1 cellular context compared by ENCODE assay signal in the genomic region with DNA sequence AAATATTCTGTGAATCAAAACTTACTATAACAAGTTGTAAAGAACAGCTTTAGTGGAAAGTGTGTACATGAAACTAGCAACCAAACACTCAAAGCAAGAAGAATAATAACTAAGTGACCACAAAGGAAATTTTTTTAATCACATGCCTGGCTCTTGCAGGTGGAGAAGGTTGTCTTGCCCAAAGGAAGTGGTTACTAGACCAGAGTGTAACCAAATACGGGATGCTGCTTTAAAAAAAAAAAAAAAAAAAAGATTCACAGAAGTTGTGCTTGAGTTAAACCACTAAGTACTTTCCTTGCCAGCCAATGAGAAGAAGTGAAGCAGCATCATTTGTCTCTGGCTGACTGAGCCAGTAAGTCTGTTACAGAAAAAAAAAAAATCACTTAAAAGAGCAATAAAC.
TF ChIP-seq lines count a peak whose summit lies in the region.

No MANE protein-coding gene starts in this region.

TF ChIP-seq in GM23338, 12 proteins besides CTCF, POLR2A, EP300 and RAD21 (continued from another document):
- TF ChIP-seq, protein P1, sequence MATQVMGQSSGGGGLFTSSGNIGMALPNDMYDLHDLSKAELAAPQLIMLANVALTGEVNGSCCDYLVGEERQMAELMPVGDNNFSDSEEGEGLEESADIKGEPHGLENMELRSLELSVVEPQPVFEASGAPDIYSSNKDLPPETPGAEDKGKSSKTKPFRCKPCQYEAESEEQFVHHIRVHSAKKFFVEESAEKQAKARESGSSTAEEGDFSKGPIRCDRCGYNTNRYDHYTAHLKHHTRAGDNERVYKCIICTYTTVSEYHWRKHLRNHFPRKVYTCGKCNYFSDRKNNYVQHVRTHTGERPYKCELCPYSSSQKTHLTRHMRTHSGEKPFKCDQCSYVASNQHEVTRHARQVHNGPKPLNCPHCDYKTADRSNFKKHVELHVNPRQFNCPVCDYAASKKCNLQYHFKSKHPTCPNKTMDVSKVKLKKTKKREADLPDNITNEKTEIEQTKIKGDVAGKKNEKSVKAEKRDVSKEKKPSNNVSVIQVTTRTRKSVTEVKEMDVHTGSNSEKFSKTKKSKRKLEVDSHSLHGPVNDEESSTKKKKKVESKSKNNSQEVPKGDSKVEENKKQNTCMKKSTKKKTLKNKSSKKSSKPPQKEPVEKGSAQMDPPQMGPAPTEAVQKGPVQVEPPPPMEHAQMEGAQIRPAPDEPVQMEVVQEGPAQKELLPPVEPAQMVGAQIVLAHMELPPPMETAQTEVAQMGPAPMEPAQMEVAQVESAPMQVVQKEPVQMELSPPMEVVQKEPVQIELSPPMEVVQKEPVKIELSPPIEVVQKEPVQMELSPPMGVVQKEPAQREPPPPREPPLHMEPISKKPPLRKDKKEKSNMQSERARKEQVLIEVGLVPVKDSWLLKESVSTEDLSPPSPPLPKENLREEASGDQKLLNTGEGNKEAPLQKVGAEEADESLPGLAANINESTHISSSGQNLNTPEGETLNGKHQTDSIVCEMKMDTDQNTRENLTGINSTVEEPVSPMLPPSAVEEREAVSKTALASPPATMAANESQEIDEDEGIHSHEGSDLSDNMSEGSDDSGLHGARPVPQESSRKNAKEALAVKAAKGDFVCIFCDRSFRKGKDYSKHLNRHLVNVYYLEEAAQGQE (IDR thresholded peaks at IDR 0.05; ENCODE audit: unreplicated experiment) = no peak
- TF ChIP-seq POLR2AphosphoS5 (IDR thresholded peaks at IDR 0.05; ENCODE audit: low read depth) (no peak), JUNB (IDR thresholded peaks at IDR 0.05; ENCODE audit: unreplicated experiment) (no peak), STAT1 (IDR thresholded peaks at IDR 0.05; ENCODE audit: unreplicated experiment) (no peak)
TF ChIP-seq in GM23338: peak in this region for 0.
